Comparison of ENCODE assay signal across 11 cellular contexts in genomic region chr1:247905899-247906503, GRCh38. TPM values are rescaled to one million over a fixed set of nuclear protein-coding genes. Genes with fewer than 3 reads are reported as not detected.
A peak's percentile ranks its signal among the peaks of the same experiment; 100 is the strongest.
DNase-seq lines count a peak whose midpoint lies in the region; ATAC-seq, FAIRE-seq and TF ChIP-seq lines count a peak whose summit lies in the region.
"Had no signal": no experiment of that assay in that cellular context is flagged by ENCODE, and none has a peak within 500 bp of the region (broad histone marks: within the 10 kb centered on the region; RNA-seq: fewer than 3 reads in every experiment).

No MANE protein-coding gene starts in this region.

- peak overlapping the region; percentile 73 for H3K27ac Mint-ChIP-seq in activated naive CD4-positive, alpha-beta T cell treated with anti-CD3 and anti-CD28 coated beads, Interleukin-2, amount 50 U/mL, for 24 hours
- peak overlapping the region; percentile 88 to 97 for H3K27ac Mint-ChIP-seq in natural killer cell treated with Interleukin-12 subunit alpha and Interleukin-12 subunit beta and Interleukin-15 and Interleukin-18, amount 100 ng/mL, for 72 hours

- no peaks in the 10 kb centered on the region for H3K9me2 ChIP-seq in DOHH2 (replicated peaks; ENCODE audit: control insufficient read depth, low read length)

- no peaks in the 10 kb centered on the region for H3K36me3 Mint-ChIP-seq in activated naive CD4-positive, alpha-beta T cell treated with anti-CD3 and anti-CD28 coated beads, Interleukin-2, amount 50 U/mL, for 24 hours
- H3K36me3 Mint-ChIP-seq in natural killer cell treated with Interleukin-12 subunit alpha and Interleukin-12 subunit beta and Interleukin-15 and Interleukin-18, amount 100 ng/mL, for 72 hours: peaks cover 8% of the 10 kb centered on the region

- ATAC-seq in natural killer cell treated with Interleukin-12 subunit alpha and Interleukin-12 subunit beta and Interleukin-15 and Interleukin-18, amount 100 ng/mL, for 72 hours: peak in 1 of 2 donors; percentile 57
- ATAC-seq in GM19397 (IDR thresholded peaks at IDR 0.05; ENCODE audit: unreplicated experiment) (no peak), HepG2 (no peak)

- DNase-seq in NB4 (ENCODE audit: low read depth): no peak
- no peak for DNase-seq in natural killer cell treated with Interleukin-12 subunit alpha and Interleukin-12 subunit beta and Interleukin-15 and Interleukin-18, amount 100 ng/mL, for 72 hours (ENCODE audit: low spot score)
- no peak for DNase-seq in HepG2 (ENCODE audit: low spot score)
- DNase-seq in iPS-NIHi11 (ENCODE audit: low spot score): no peak

- H3K9me3 Mint-ChIP-seq in activated naive CD4-positive, alpha-beta T cell treated with anti-CD3 and anti-CD28 coated beads, Interleukin-2, amount 50 U/mL, for 24 hours: peaks cover 8% of the 10 kb centered on the region
- H3K9me3 Mint-ChIP-seq in natural killer cell treated with Interleukin-12 subunit alpha and Interleukin-12 subunit beta and Interleukin-15 and Interleukin-18, amount 100 ng/mL, for 72 hours: peaks cover 11% of the 10 kb centered on the region

- peak overlapping the region; percentile 61 for H3K4me2 ChIP-seq in DOHH2 (ENCODE audit: low read length)
- no peak overlapping the region for H3K4me2 ChIP-seq in HepG2 (ENCODE audit: low read depth, low read length)
- H3K4me2 ChIP-seq: KMS-11 had no signal

- WGBS in HepG2 (ENCODE audit: low lambda C conversion rate): 26% methylated on average over 9 of the region's 9 CpGs

- POLR2A ChIA-PET in HepG2 (lab: Yijun Ruan, JAX): no interaction called here

- H3K27me3 ChIP-seq in DOHH2 (ENCODE audit: control insufficient read depth, low read length) (no peaks in the 10 kb centered on the region), HepG2 (ENCODE audit: control insufficient read depth in 1 of 2, insufficient read depth in 2 of 2, low read length in 2 of 2) (no peaks in the 10 kb centered on the region; a peak in 1 of 5 replicates)

- peaks cover 6% of the 10 kb centered on the region; the same call in 1 of the 2 replicates for H3K9me3 ChIP-seq in DOHH2 (ENCODE audit: control insufficient read depth, insufficient read depth, low read length)
- H3K9me3 ChIP-seq in HepG2 (ENCODE audit: low read length): peaks cover 25% of the 10 kb centered on the region

- H3K36me3 ChIP-seq in DOHH2 (ENCODE audit: control insufficient read depth, low read length) (no peaks in the 10 kb centered on the region), HepG2 (replicated peaks in 1 of 2; ENCODE audit: control insufficient read depth in 1 of 2, insufficient read depth in 2 of 2, low read length in 2 of 2) (no peaks in the 10 kb centered on the region)

- peak overlapping the region; percentile 76 for H3K27ac ChIP-seq in DOHH2 (ENCODE audit: low read depth, low read length)
- no peak overlapping the region for H3K27ac ChIP-seq in HepG2 (ENCODE audit: extremely low read length, insufficient read depth, low read length)
- H3K27ac ChIP-seq: KMS-11 had no signal

- peak overlapping the region; percentile 85 for H3K4me3 Mint-ChIP-seq in activated naive CD4-positive, alpha-beta T cell treated with anti-CD3 and anti-CD28 coated beads, Interleukin-2, amount 50 U/mL, for 24 hours
- peak overlapping the region; percentile 90 for H3K4me3 Mint-ChIP-seq in natural killer cell treated with Interleukin-12 subunit alpha and Interleukin-12 subunit beta and Interleukin-15 and Interleukin-18, amount 100 ng/mL, for 72 hours
- H3K4me3 Mint-ChIP-seq: neural crest cell had no signal

- TF ChIP-seq RAD21 in HepG2 (CRISPR knock-in tag; IDR thresholded peaks at IDR 0.05): no peak

- H3K27me3 Mint-ChIP-seq in activated naive CD4-positive, alpha-beta T cell treated with anti-CD3 and anti-CD28 coated beads, Interleukin-2, amount 50 U/mL, for 24 hours: peaks cover 3% of the 10 kb centered on the region
- H3K27me3 Mint-ChIP-seq in natural killer cell treated with Interleukin-12 subunit alpha and Interleukin-12 subunit beta and Interleukin-15 and Interleukin-18, amount 100 ng/mL, for 72 hours: no peaks in the 10 kb centered on the region

- BruUV-seq in HepG2 (replicated peaks; lab: Mats Ljungman, UMichigan): no TSS peak

- peaks cover 6% of the 10 kb centered on the region for H3F3A ChIP-seq in DOHH2 (ENCODE audit: control insufficient read depth, insufficient read depth)

- peaks cover 44% of the 10 kb centered on the region for H3K4me1 ChIP-seq in DOHH2 (ENCODE audit: control insufficient read depth, low read length)
- H3K4me1 ChIP-seq in HepG2 (ENCODE audit: insufficient read depth, low read length): no peaks in the 10 kb centered on the region

- CTCF ChIA-PET in HepG2 (lab: Yijun Ruan, JAX; ENCODE audit: low intra/inter-chr PET ratio, low total read pairs): no interaction called here

- TF ChIP-seq POLR2A in NB4 (IDR thresholded peaks at IDR 0.05; ENCODE audit: extremely low read depth, insufficient read length): no peak
- TF ChIP-seq POLR2A in HepG2 (IDR thresholded peaks at IDR 0.05; ENCODE audit: insufficient read depth in 1 of 2, low read depth in 2 of 2, low read length in 2 of 2): no peak

- in situ Hi-C loops in HepG2 (cut with HindIII; ENCODE audit: extremely low pct_ligation_motif_present, low pct_unique_long_range_greater_than_20kb): no loop called here

- peaks cover 29% of the 10 kb centered on the region for H3K4me1 Mint-ChIP-seq in activated naive CD4-positive, alpha-beta T cell treated with anti-CD3 and anti-CD28 coated beads, Interleukin-2, amount 50 U/mL, for 24 hours
- peaks cover 31 to 32% of the 10 kb centered on the region in 2 donors for H3K4me1 Mint-ChIP-seq in natural killer cell treated with Interleukin-12 subunit alpha and Interleukin-12 subunit beta and Interleukin-15 and Interleukin-18, amount 100 ng/mL, for 72 hours (ENCODE audit: low read depth in 2 of 2)
- H3K4me1 Mint-ChIP-seq: neural crest cell had no signal

- no peaks in the 10 kb centered on the region for H3K79me2 ChIP-seq in DOHH2 (ENCODE audit: control insufficient read depth, low read length)
- no peaks in the 10 kb centered on the region for H3K79me2 ChIP-seq in HepG2 (ENCODE audit: insufficient read depth, low read length)

- peak overlapping the region; percentile 49 for H3K4me3 ChIP-seq in DOHH2 (ENCODE audit: low read length)
- H3K4me3 ChIP-seq in NB4 (ENCODE audit: low read depth, low read length): peak overlapping the region; percentile 62
- H3K4me3 ChIP-seq in HepG2 (replicated peaks in 1 of 3; ENCODE audit: insufficient read depth in 1 of 3, low read depth in 2 of 3, low read length in 3 of 3): no peak overlapping the region

- no peak overlapping the region for H3K9ac ChIP-seq in HepG2 (ENCODE audit: insufficient read depth, low read depth, low read length)
- H3K9ac ChIP-seq: KMS-11 had no signal

- H4K20me1 ChIP-seq in DOHH2 (ENCODE audit: control insufficient read depth, insufficient read depth, low read depth, low read length): no peaks in the 10 kb centered on the region
- no peaks in the 10 kb centered on the region for H4K20me1 ChIP-seq in HepG2 (ENCODE audit: insufficient read depth, low read length)

- no peak overlapping the region for H2AFZ ChIP-seq in HepG2 (ENCODE audit: low read length)

- intact Hi-C loops in HepG2 (cut with micrococcal nuclease; ENCODE audit: unreplicated experiment): no loop called here

- TF ChIP-seq EP300 in HepG2 (IDR thresholded peaks at IDR 0.05; ENCODE audit: low read depth in 2 of 2, low read length in 2 of 2) (no peak), HepG2 (CRISPR knock-in tag; IDR thresholded peaks at IDR 0.05; ENCODE audit: borderline replicate concordance) (no peak)

- no peak for FAIRE-seq in HepG2 (lab: Jason Lieb, UNC)
- FAIRE-seq: bronchial epithelial cell had no signal

- TF ChIP-seq CTCF in DOHH2 (IDR thresholded peaks at IDR 0.05; ENCODE audit: low read depth, low read length, poor library complexity, severe bottlenecking): no peak
- no peak for TF ChIP-seq CTCF in NB4 (IDR thresholded peaks at IDR 0.05; ENCODE audit: low read depth, low read length)
- TF ChIP-seq CTCF in HepG2 (CRISPR knock-in tag; IDR thresholded peaks at IDR 0.05): no peak

RNA-seq across cellular contexts. Expression of gene OR2W3, which starts 10.6 kb away (rescaled TPM):
- total RNA-seq in natural killer cell treated with Interleukin-12 subunit alpha and Interleukin-12 subunit beta and Interleukin-15 and Interleukin-18, amount 100 ng/mL, for 72 hours: under 1 TPM; 0.31 to 0.47 TPM
- not detected in 2 replicates for total RNA-seq in HepG2 (2016; rRNA removed; fragmentation: Illumina TruSeq; extraction: Trizol)
- total RNA-seq in HepG2 (2016; cell fraction: cytosol; rRNA removed; fragmentation: Illumina TruSeq; extraction: Trizol; ENCODE audit: low read depth): not detected in 2 replicates
- not detected in 2 replicates for total RNA-seq in HepG2 (2016; cell fraction: insoluble cytoplasmic fraction; rRNA removed; fragmentation: Illumina TruSeq; extraction: Trizol)
- not detected in 2 replicates for total RNA-seq in HepG2 (2016; cell fraction: membrane; rRNA removed; fragmentation: Illumina TruSeq; extraction: Trizol)
- not detected in 2 replicates for total RNA-seq in HepG2 (2016; cell fraction: nucleus; rRNA removed; fragmentation: Illumina TruSeq; extraction: Trizol)
- polyA plus RNA-seq in HepG2 (2011; rRNA removed): not detected in 2 replicates
- not detected in 2 replicates for polyA plus RNA-seq in HepG2 (2011; cell fraction: cytosol; rRNA removed)
- polyA plus RNA-seq in HepG2 (2011; cell fraction: nucleus; rRNA removed): not detected in 2 replicates
- polyA plus RNA-seq in HepG2 (2012): not detected in 2 replicates
- not detected in 2 replicates for polyA plus RNA-seq in HepG2 (2016; cell fraction: cytosol; fragmentation: Illumina TruSeq; extraction: Trizol; ENCODE audit: low read depth)
- not detected in 2 replicates for polyA plus RNA-seq in HepG2 (2016; cell fraction: insoluble cytoplasmic fraction; fragmentation: Illumina TruSeq; extraction: Trizol; ENCODE audit: low read depth)
- not detected in 2 replicates for polyA plus RNA-seq in HepG2 (2016; cell fraction: membrane; fragmentation: Illumina TruSeq; extraction: Trizol; ENCODE audit: low read depth)
- polyA plus RNA-seq in HepG2 (2016; cell fraction: nucleus; fragmentation: Illumina TruSeq; extraction: Trizol; ENCODE audit: insufficient read depth, low read depth): not detected in 2 replicates
- polyA minus RNA-seq in HepG2 (2011; rRNA and poly(A)+ RNA removed; ENCODE audit: low replicate concordance): not detected in 2 replicates
- not detected in 2 replicates for polyA minus RNA-seq in HepG2 (2011; cell fraction: cytosol; rRNA and poly(A)+ RNA removed)
- polyA minus RNA-seq in HepG2 (2011; cell fraction: nucleus; rRNA and poly(A)+ RNA removed): not detected in 2 replicates
- total RNA-seq: bronchial epithelial cell had no signal

RNA-seq across cellular contexts. Expression of gene OR2T8, which starts 14.1 kb away (rescaled TPM):
- total RNA-seq in natural killer cell treated with Interleukin-12 subunit alpha and Interleukin-12 subunit beta and Interleukin-15 and Interleukin-18, amount 100 ng/mL, for 72 hours: not detected
- not detected in 2 replicates for total RNA-seq in HepG2 (2016; rRNA removed; fragmentation: Illumina TruSeq; extraction: Trizol)
- not detected in 2 replicates for total RNA-seq in HepG2 (2016; cell fraction: cytosol; rRNA removed; fragmentation: Illumina TruSeq; extraction: Trizol; ENCODE audit: low read depth)
- not detected in 2 replicates for total RNA-seq in HepG2 (2016; cell fraction: insoluble cytoplasmic fraction; rRNA removed; fragmentation: Illumina TruSeq; extraction: Trizol)
- not detected in 2 replicates for total RNA-seq in HepG2 (2016; cell fraction: membrane; rRNA removed; fragmentation: Illumina TruSeq; extraction: Trizol)
- total RNA-seq in HepG2 (2016; cell fraction: nucleus; rRNA removed; fragmentation: Illumina TruSeq; extraction: Trizol): not detected in 2 replicates
- polyA plus RNA-seq in HepG2 (2011; rRNA removed): not detected in 2 replicates
- not detected in 2 replicates for polyA plus RNA-seq in HepG2 (2011; cell fraction: cytosol; rRNA removed)
- polyA plus RNA-seq in HepG2 (2011; cell fraction: nucleus; rRNA removed): not detected in 2 replicates
- polyA plus RNA-seq in HepG2 (2012): not detected in 2 replicates
- not detected in 2 replicates for polyA plus RNA-seq in HepG2 (2016; cell fraction: cytosol; fragmentation: Illumina TruSeq; extraction: Trizol; ENCODE audit: low read depth)
- polyA plus RNA-seq in HepG2 (2016; cell fraction: insoluble cytoplasmic fraction; fragmentation: Illumina TruSeq; extraction: Trizol; ENCODE audit: low read depth): not detected in 2 replicates
- polyA plus RNA-seq in HepG2 (2016; cell fraction: membrane; fragmentation: Illumina TruSeq; extraction: Trizol; ENCODE audit: low read depth): not detected in 2 replicates
- polyA plus RNA-seq in HepG2 (2016; cell fraction: nucleus; fragmentation: Illumina TruSeq; extraction: Trizol; ENCODE audit: insufficient read depth, low read depth): not detected in 2 replicates
- not detected in 2 replicates for polyA minus RNA-seq in HepG2 (2011; rRNA and poly(A)+ RNA removed; ENCODE audit: low replicate concordance)
- polyA minus RNA-seq in HepG2 (2011; cell fraction: cytosol; rRNA and poly(A)+ RNA removed): not detected in 2 replicates
- polyA minus RNA-seq in HepG2 (2011; cell fraction: nucleus; rRNA and poly(A)+ RNA removed): not detected in 2 replicates
- total RNA-seq: bronchial epithelial cell, neural crest cell had no signal
- polyA plus RNA-seq: esophagus had no signal

RNA-seq across cellular contexts. Expression of gene OR2AJ1, which starts 18.7 kb away (rescaled TPM):
- total RNA-seq in natural killer cell treated with Interleukin-12 subunit alpha and Interleukin-12 subunit beta and Interleukin-15 and Interleukin-18, amount 100 ng/mL, for 72 hours: not detected
- not detected in 2 replicates for total RNA-seq in HepG2 (2016; rRNA removed; fragmentation: Illumina TruSeq; extraction: Trizol)
- total RNA-seq in HepG2 (2016; cell fraction: cytosol; rRNA removed; fragmentation: Illumina TruSeq; extraction: Trizol; ENCODE audit: low read depth): not detected in 2 replicates
- not detected in 2 replicates for total RNA-seq in HepG2 (2016; cell fraction: insoluble cytoplasmic fraction; rRNA removed; fragmentation: Illumina TruSeq; extraction: Trizol)
- not detected in 2 replicates for total RNA-seq in HepG2 (2016; cell fraction: membrane; rRNA removed; fragmentation: Illumina TruSeq; extraction: Trizol)
- not detected in 2 replicates for total RNA-seq in HepG2 (2016; cell fraction: nucleus; rRNA removed; fragmentation: Illumina TruSeq; extraction: Trizol)
- polyA plus RNA-seq in HepG2 (2011; rRNA removed): not detected in 2 replicates
- not detected in 2 replicates for polyA plus RNA-seq in HepG2 (2011; cell fraction: cytosol; rRNA removed)
- not detected in 2 replicates for polyA plus RNA-seq in HepG2 (2011; cell fraction: nucleus; rRNA removed)
- not detected in 2 replicates for polyA plus RNA-seq in HepG2 (2012)
- polyA plus RNA-seq in HepG2 (2016; cell fraction: cytosol; fragmentation: Illumina TruSeq; extraction: Trizol; ENCODE audit: low read depth): not detected in 2 replicates
- not detected in 2 replicates for polyA plus RNA-seq in HepG2 (2016; cell fraction: insoluble cytoplasmic fraction; fragmentation: Illumina TruSeq; extraction: Trizol; ENCODE audit: low read depth)
- polyA plus RNA-seq in HepG2 (2016; cell fraction: membrane; fragmentation: Illumina TruSeq; extraction: Trizol; ENCODE audit: low read depth): not detected in 2 replicates
- polyA plus RNA-seq in HepG2 (2016; cell fraction: nucleus; fragmentation: Illumina TruSeq; extraction: Trizol; ENCODE audit: insufficient read depth, low read depth): not detected in 2 replicates
- not detected in 2 replicates for polyA minus RNA-seq in HepG2 (2011; rRNA and poly(A)+ RNA removed; ENCODE audit: low replicate concordance)
- not detected in 2 replicates for polyA minus RNA-seq in HepG2 (2011; cell fraction: cytosol; rRNA and poly(A)+ RNA removed)
- not detected in 2 replicates for polyA minus RNA-seq in HepG2 (2011; cell fraction: nucleus; rRNA and poly(A)+ RNA removed)
- total RNA-seq: bronchial epithelial cell, neural crest cell had no signal
- polyA plus RNA-seq: esophagus had no signal

RNA-seq across cellular contexts. Expression of gene OR2L8, which starts 42.7 kb away (rescaled TPM):
- under 1 TPM in 1 of 2 donors, not detected in 1; 0.47 TPM for total RNA-seq in natural killer cell treated with Interleukin-12 subunit alpha and Interleukin-12 subunit beta and Interleukin-15 and Interleukin-18, amount 100 ng/mL, for 72 hours
- total RNA-seq in HepG2 (2016; rRNA removed; fragmentation: Illumina TruSeq; extraction: Trizol): not detected in 2 replicates
- total RNA-seq in HepG2 (2016; cell fraction: cytosol; rRNA removed; fragmentation: Illumina TruSeq; extraction: Trizol; ENCODE audit: low read depth): not detected in 2 replicates
- not detected in 2 replicates for total RNA-seq in HepG2 (2016; cell fraction: insoluble cytoplasmic fraction; rRNA removed; fragmentation: Illumina TruSeq; extraction: Trizol)
- not detected in 2 replicates for total RNA-seq in HepG2 (2016; cell fraction: membrane; rRNA removed; fragmentation: Illumina TruSeq; extraction: Trizol)
- not detected in 2 replicates for total RNA-seq in HepG2 (2016; cell fraction: nucleus; rRNA removed; fragmentation: Illumina TruSeq; extraction: Trizol)
- not detected in 2 replicates for polyA plus RNA-seq in HepG2 (2011; rRNA removed)
- polyA plus RNA-seq in HepG2 (2011; cell fraction: cytosol; rRNA removed): not detected in 2 replicates
- polyA plus RNA-seq in HepG2 (2011; cell fraction: nucleus; rRNA removed): not detected in 2 replicates
- polyA plus RNA-seq in HepG2 (2012): not detected in 2 replicates
- not detected in 2 replicates for polyA plus RNA-seq in HepG2 (2016; cell fraction: cytosol; fragmentation: Illumina TruSeq; extraction: Trizol; ENCODE audit: low read depth)
- polyA plus RNA-seq in HepG2 (2016; cell fraction: insoluble cytoplasmic fraction; fragmentation: Illumina TruSeq; extraction: Trizol; ENCODE audit: low read depth): not detected in 2 replicates
- polyA plus RNA-seq in HepG2 (2016; cell fraction: membrane; fragmentation: Illumina TruSeq; extraction: Trizol; ENCODE audit: low read depth): not detected in 2 replicates
- polyA plus RNA-seq in HepG2 (2016; cell fraction: nucleus; fragmentation: Illumina TruSeq; extraction: Trizol; ENCODE audit: insufficient read depth, low read depth): not detected in 2 replicates
- not detected in 2 replicates for polyA minus RNA-seq in HepG2 (2011; rRNA and poly(A)+ RNA removed; ENCODE audit: low replicate concordance)
- polyA minus RNA-seq in HepG2 (2011; cell fraction: cytosol; rRNA and poly(A)+ RNA removed): not detected in 2 replicates
- polyA minus RNA-seq in HepG2 (2011; cell fraction: nucleus; rRNA and poly(A)+ RNA removed): not detected in 2 replicates
- total RNA-seq: bronchial epithelial cell, neural crest cell had no signal
- polyA plus RNA-seq: esophagus had no signal

RNA-seq across cellular contexts. Expression of gene TRIM58, which starts 49.0 kb away (rescaled TPM):
- total RNA-seq in natural killer cell treated with Interleukin-12 subunit alpha and Interleukin-12 subunit beta and Interleukin-15 and Interleukin-18, amount 100 ng/mL, for 72 hours: under 1 TPM; 0.39 to 0.50 TPM
- not detected in 2 replicates for total RNA-seq in HepG2 (2016; rRNA removed; fragmentation: Illumina TruSeq; extraction: Trizol)
- not detected in 2 replicates for total RNA-seq in HepG2 (2016; cell fraction: cytosol; rRNA removed; fragmentation: Illumina TruSeq; extraction: Trizol; ENCODE audit: low read depth)
- not detected in 2 replicates for total RNA-seq in HepG2 (2016; cell fraction: insoluble cytoplasmic fraction; rRNA removed; fragmentation: Illumina TruSeq; extraction: Trizol)
- not detected in 2 replicates for total RNA-seq in HepG2 (2016; cell fraction: membrane; rRNA removed; fragmentation: Illumina TruSeq; extraction: Trizol)
- not detected in 2 replicates for total RNA-seq in HepG2 (2016; cell fraction: nucleus; rRNA removed; fragmentation: Illumina TruSeq; extraction: Trizol)
- polyA plus RNA-seq in HepG2 (2011; rRNA removed): not detected in 2 replicates
- not detected in 2 replicates for polyA plus RNA-seq in HepG2 (2011; cell fraction: cytosol; rRNA removed)
- polyA plus RNA-seq in HepG2 (2011; cell fraction: nucleus; rRNA removed): not detected in 2 replicates
- not detected in 2 replicates for polyA plus RNA-seq in HepG2 (2012)
- not detected in 2 replicates for polyA plus RNA-seq in HepG2 (2016; cell fraction: cytosol; fragmentation: Illumina TruSeq; extraction: Trizol; ENCODE audit: low read depth)
- polyA plus RNA-seq in HepG2 (2016; cell fraction: insoluble cytoplasmic fraction; fragmentation: Illumina TruSeq; extraction: Trizol; ENCODE audit: low read depth): not detected in 2 replicates
- not detected in 2 replicates for polyA plus RNA-seq in HepG2 (2016; cell fraction: membrane; fragmentation: Illumina TruSeq; extraction: Trizol; ENCODE audit: low read depth)
- polyA plus RNA-seq in HepG2 (2016; cell fraction: nucleus; fragmentation: Illumina TruSeq; extraction: Trizol; ENCODE audit: insufficient read depth, low read depth): not detected in 2 replicates
- not detected in 2 replicates for polyA minus RNA-seq in HepG2 (2011; rRNA and poly(A)+ RNA removed; ENCODE audit: low replicate concordance)
- not detected in 2 replicates for polyA minus RNA-seq in HepG2 (2011; cell fraction: cytosol; rRNA and poly(A)+ RNA removed)
- polyA minus RNA-seq in HepG2 (2011; cell fraction: nucleus; rRNA and poly(A)+ RNA removed): not detected in 2 replicates
- total RNA-seq: bronchial epithelial cell had no signal

Comparison
In these comparisons a context has a peak if more than half of its experiments do, and no peak if none do; other contexts are left out.
1. H3K4me3 ChIP-seq: peak in DOHH2 (single experiment) and NB4 (single experiment); none in HepG2 (0 of 3).